In genomic region chr2:231227309-231228162, GRCh38 we compare ENCODE assay signal across 8 cellular contexts. TPM values are rescaled to one million over a fixed set of nuclear protein-coding genes. Genes with fewer than 3 reads are reported as not detected.
DNase-seq lines count a peak whose midpoint lies in the region; ATAC-seq, FAIRE-seq and TF ChIP-seq lines count a peak whose summit lies in the region.

No MANE protein-coding gene starts in this region.

- 0 out of 2 replicates have a peak overlapping the region, but pooled peaks have one; percentile 13 for H2BK12ac ChIP-seq in H1 (ENCODE audit: low read depth, low read length)

- H3K27me3 ChIP-seq in H1 (replicated peaks in 1 of 4; ENCODE audit: control insufficient read depth in 3 of 4, extremely low read depth in 1 of 4, insufficient read depth in 3 of 4, low read length in 3 of 4), result no peaks in the 10 kb centered on the region

- H3K79me2 ChIP-seq in H1 (ENCODE audit: control insufficient read depth in 1 of 2, insufficient read depth in 2 of 2, low read length in 2 of 2), result no peaks in the 10 kb centered on the region

- no peak overlapping the region for H2BK20ac ChIP-seq in H1 (ENCODE audit: low read length)

- H3K4me1 ChIP-seq in H1 (replicated peaks in 1 of 4; ENCODE audit: control insufficient read depth in 3 of 4, insufficient read depth in 4 of 4, low read length in 3 of 4), result peaks cover 0 to 7% (median 4%) of the 10 kb centered on the region in 4 experiments

- H2BK120ac ChIP-seq in H1 (replicated peaks; ENCODE audit: low read depth, low read length), result no peak overlapping the region

- H4K8ac ChIP-seq in H1 (ENCODE audit: extremely low read depth, insufficient read depth, low read length), result no peak overlapping the region; the same call in 1 of the 2 replicates

- no peak overlapping the region for H2AK5ac ChIP-seq in H1 (ENCODE audit: low read depth, low read length)

- H3K4me2 ChIP-seq in H1 (ENCODE audit: insufficient read depth in 1 of 2, low read depth in 2 of 2, low read length in 2 of 2), result no peak overlapping the region

- ATAC-seq in GM19324 (IDR thresholded peaks at IDR 0.05; ENCODE audit: low FRiP score, unreplicated experiment), result peak; percentile 61
- peak; percentile 55 for ATAC-seq in HG03354 (IDR thresholded peaks at IDR 0.05; ENCODE audit: poor library complexity, severe bottlenecking, unreplicated experiment)

- no peaks in the 10 kb centered on the region for H4K20me1 ChIP-seq in H1 (replicated peaks in 1 of 2; ENCODE audit: control insufficient read depth in 1 of 2, insufficient read depth in 2 of 2, low read length in 2 of 2)

- no peaks in the 10 kb centered on the region for H3K9me3 ChIP-seq in H1 (ENCODE audit: insufficient read depth in 2 of 2, low read depth in 1 of 2, low read length in 1 of 2)

- H3K14ac ChIP-seq in H1 (ENCODE audit: insufficient read length), result no peak overlapping the region

- peak overlapping the region; percentile 2 for H3K4ac ChIP-seq in H1 (replicated peaks; ENCODE audit: insufficient read length, low read depth, low read length)

- TF ChIP-seq RAD21 in H1 (IDR thresholded peaks at IDR 0.05 in 1 of 2, conservative IDR thresholded peaks at IDR 0.05 in 1 of 2; ENCODE audit: low read depth in 2 of 2, low read length in 2 of 2), result peak; percentile 95 to 96

- 77% methylated on average over 12 of the region's 12 CpGs; no CpG with 5 or more reads in 1 of the 2 experiments for WGBS in H1 (ENCODE audit: extremely low coverage in 1 of 2, insufficient coverage in 1 of 2, insufficient read length in 1 of 2, insufficient replicate concordance in 2 of 2, low coverage in 1 of 2, low lambda C conversion rate in 2 of 2, missing lambda C conversion rate in 1 of 2), 2 experiments

- no peaks in the 10 kb centered on the region for H3K79me1 ChIP-seq in H1 (ENCODE audit: low read depth, low read length)

- H3K56ac ChIP-seq in H1 (replicated peaks; ENCODE audit: insufficient read length, low read depth, low read length), result no peak overlapping the region

- DNase-seq in CMK (ENCODE audit: low read depth) (peak; percentile 72), NCI-H2227 (lab: John Stamatoyannopoulos, UW; ENCODE audit: unreplicated experiment) (peak; percentile 79), H1 (ENCODE audit: low read depth in 1 of 2, low spot score in 2 of 2) (peak in 1 of 2 experiments; percentile 29), medulla oblongata (ENCODE audit: extremely low spot score) (peak; percentile 94)
- DNase-seq in stimulated activated CD8-positive, alpha-beta memory T cell treated with anti-CD3 and anti-CD28 coated beads, Interleukin-4, amount 100 ng/mL, for 48 hours, result peak; percentile 47

- POLR2A ChIA-PET in H1 (lab: Charles Lee; ENCODE audit: partially characterized antibody), result interaction anchor here (0.9 to 2.6 kb wide), 6 partner anchors 12 to 237 kb away, joined by 3 to 23 read pairs (median 7); partner anchors contain the start of gene NCL

- no peak overlapping the region for H3K4me3 ChIP-seq in WI38 (ENCODE audit: low read depth, low read length)
- H3K4me3 ChIP-seq in H1 (ENCODE audit: extremely low read depth in 1 of 4, insufficient read depth in 2 of 4, low read depth in 3 of 4, low read length in 4 of 4), result no peak overlapping the region

- H3K18ac ChIP-seq in H1 (ENCODE audit: extremely low read depth, low read length), result no peak overlapping the region

- H2AFZ ChIP-seq in H1 (ENCODE audit: low read length), result no peak overlapping the region

- H3K23ac ChIP-seq in H1 (ENCODE audit: insufficient read length), result no peak overlapping the region

- no peak for TF ChIP-seq POLR2A in H1 (IDR thresholded peaks at IDR 0.05; ENCODE audit: control extremely low read depth in 1 of 2, low read depth in 2 of 2, low read length in 2 of 2)

- H2BK5ac ChIP-seq in H1 (ENCODE audit: low read depth, low read length), result peak overlapping the region; percentile 82; the same call in 1 of the 2 replicates

- H2BK15ac ChIP-seq in H1 (ENCODE audit: low read length), result peak overlapping the region; percentile 13; the same call in 1 of the 2 replicates

- no peak overlapping the region for H4K91ac ChIP-seq in H1 (replicated peaks; ENCODE audit: insufficient read length, low read length)

- TF ChIP-seq CTCF in WI38 (IDR thresholded peaks at IDR 0.05; ENCODE audit: low read depth, low read length) (peak; percentile 88), H1 (IDR thresholded peaks at IDR 0.05; ENCODE audit: control extremely low read depth in 1 of 3, insufficient read depth in 1 of 3, low read depth in 1 of 3, low read length in 3 of 3) (peak; percentile 65 to 91 (median 89))

- H3K27ac ChIP-seq in H1 (ENCODE audit: low read depth, low read length), result no peak overlapping the region

- FAIRE-seq in H1 (lab: Jason Lieb, UNC), result peak; percentile 99

- peak overlapping the region in 1 of 4 experiments; percentile 10; a peak in 1 of 7 replicates for H3K9ac ChIP-seq in H1 (replicated peaks in 1 of 4; ENCODE audit: extremely low read depth in 1 of 4, low read depth in 3 of 4, low read length in 3 of 4)

- CTCF ChIA-PET in H1 (lab: Charles Lee; ENCODE audit: partially characterized antibody), result interaction anchor here (0.6 to 12.5 kb wide), 66 partner anchors 8 to 261 kb away, joined by 3 to 218 read pairs (median 4); partner anchors contain the start of genes B3GNT7 and PSMD1

- no peak overlapping the region for H4K5ac ChIP-seq in H1 (ENCODE audit: insufficient read length, low read depth, low read length)

- H3K36me3 ChIP-seq in H1 (ENCODE audit: control insufficient read depth in 2 of 4, insufficient read depth in 4 of 4, low read length in 3 of 4), result peaks cover 0 to 7% (median 0%) of the 10 kb centered on the region in 4 experiments; a peak in 1 of 8 replicates

- TF ChIP-seq EP300 in H1 (IDR thresholded peaks at IDR 0.05; ENCODE audit: borderline replicate concordance in 1 of 2, low read depth in 2 of 2, low read length in 2 of 2), result no peak

- no peaks in the 10 kb centered on the region for H3K23me2 ChIP-seq in H1 (ENCODE audit: low read depth, low read length)

TF ChIP-seq in H1, 55 proteins besides CTCF, POLR2A, EP300 and RAD21 (continues in another document):
- peak; percentile 63 for TF ChIP-seq MAX (IDR thresholded peaks at IDR 0.05)
- peak in 1 of 2 experiments; percentile 84; a peak in 2 of 4 replicates for TF ChIP-seq SIN3A (conservative IDR thresholded peaks at IDR 0.05 in 1 of 2, IDR thresholded peaks at IDR 0.05 in 1 of 2; ENCODE audit: low read depth in 1 of 2, low read length in 2 of 2)
- TF ChIP-seq TAF1 (IDR thresholded peaks at IDR 0.05; ENCODE audit: low read depth, low read length), result no peak
- no peak for TF ChIP-seq TEAD4 (IDR thresholded peaks at IDR 0.05; ENCODE audit: low read depth, low read length)
- 0 out of 2 replicates have a peak, but pooled peaks have one; percentile 5 for TF ChIP-seq YY1 (IDR thresholded peaks at IDR 0.05; ENCODE audit: low read depth, low read length)
- TF ChIP-seq KDM1A (IDR thresholded peaks at IDR 0.05; ENCODE audit: borderline replicate concordance, low read length), result no peak

RNA-seq across cellular contexts. Expression of gene ARMC9, which starts 29.1 kb away (rescaled TPM):
- 33.0 and 36.1 TPM in 2 replicates for total RNA-seq in H1 (2021; fragmentation: NEBNext Ultra II Directional; extraction: Animal tissue kit (Norgen Biotek cat#: 25700))
- polyA plus RNA-seq in H1 (2011; rRNA removed), result 17.6 and 23.2 TPM in 2 replicates
- 33.4 TPM for polyA plus RNA-seq in H1 (2011; cell fraction: cytosol; rRNA removed)
- 36.4 TPM for polyA plus RNA-seq in H1 (2011; cell fraction: nucleus; rRNA removed)
- polyA plus RNA-seq in H1 (2012, experiment 1 of 2), result 21.9 to 31.6 TPM (median 26.4 TPM) in 4 replicates
- polyA plus RNA-seq in H1 (2012, experiment 2 of 2), result 10.4 TPM
- 18.3 TPM for polyA plus RNA-seq in H1 (2013, experiment 1 of 2)
- 18.4 TPM for polyA plus RNA-seq in H1 (2013, experiment 2 of 2)
- polyA minus RNA-seq in H1 (2011; rRNA and poly(A)+ RNA removed), result 65.7 and 72.1 TPM in 2 replicates
- polyA minus RNA-seq in H1 (2011; cell fraction: cytosol; rRNA and poly(A)+ RNA removed), result 23.5 TPM
- polyA minus RNA-seq in H1 (2011; cell fraction: nucleus; rRNA and poly(A)+ RNA removed), result 48.2 TPM
